1 cellular context compared by ENCODE assay signal in the genomic region with DNA sequence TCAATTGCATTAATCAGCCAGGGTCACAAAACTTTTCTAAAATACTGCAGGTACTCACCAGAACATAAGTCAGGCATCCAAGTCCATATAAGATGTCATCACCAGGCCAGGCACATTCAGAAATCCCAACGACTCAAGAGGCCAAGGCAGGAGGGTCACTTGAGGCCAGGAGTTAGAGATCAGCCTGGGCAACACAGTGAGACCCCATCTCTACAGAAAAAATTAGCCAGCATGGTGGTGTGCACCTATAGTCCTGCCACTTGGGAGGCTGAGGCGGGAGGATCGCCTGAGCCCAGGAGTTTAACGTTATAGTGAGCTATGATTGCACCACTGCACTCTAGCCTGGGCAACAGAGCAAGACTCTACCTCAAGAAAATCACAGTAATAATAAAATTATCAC.
TF ChIP-seq lines count a peak whose summit lies in the region.

No MANE protein-coding gene starts in this region.

TF ChIP-seq in HepG2, 621 proteins besides CTCF, POLR2A, EP300 and RAD21 (continued from another document):
- TF ChIP-seq, protein P1, sequence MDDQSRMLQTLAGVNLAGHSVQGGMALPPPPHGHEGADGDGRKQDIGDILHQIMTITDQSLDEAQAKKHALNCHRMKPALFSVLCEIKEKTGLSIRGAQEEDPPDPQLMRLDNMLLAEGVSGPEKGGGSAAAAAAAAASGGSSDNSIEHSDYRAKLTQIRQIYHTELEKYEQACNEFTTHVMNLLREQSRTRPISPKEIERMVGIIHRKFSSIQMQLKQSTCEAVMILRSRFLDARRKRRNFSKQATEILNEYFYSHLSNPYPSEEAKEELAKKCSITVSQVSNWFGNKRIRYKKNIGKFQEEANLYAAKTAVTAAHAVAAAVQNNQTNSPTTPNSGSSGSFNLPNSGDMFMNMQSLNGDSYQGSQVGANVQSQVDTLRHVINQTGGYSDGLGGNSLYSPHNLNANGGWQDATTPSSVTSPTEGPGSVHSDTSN (CRISPR knock-in tag; IDR thresholded peaks at IDR 0.05; ENCODE audit: borderline replicate concordance), result no peak
- no peak for TF ChIP-seq SIN3A (IDR thresholded peaks at IDR 0.05; ENCODE audit: borderline replicate concordance, low read depth, low read length)
- no peak for TF ChIP-seq ZNF569 (CRISPR knock-in tag; IDR thresholded peaks at IDR 0.05; ENCODE audit: borderline replicate concordance)
- no peak for TF ChIP-seq KLF6 (CRISPR knock-in tag; IDR thresholded peaks at IDR 0.05)
- no peak for TF ChIP-seq ZNF550 (CRISPR knock-in tag; IDR thresholded peaks at IDR 0.05; ENCODE audit: borderline replicate concordance)
